In genomic region chr4:22191565-22192301, GRCh38 we compare ENCODE assay signal across 1 cellular context.
TF ChIP-seq lines count a peak whose summit lies in the region.

No MANE protein-coding gene starts in this region.

TF ChIP-seq in WTC11, 78 proteins besides CTCF, POLR2A, EP300 and RAD21:
- TF ChIP-seq ZNF532 (CRISPR knock-in tag; IDR thresholded peaks at IDR 0.05; ENCODE audit: borderline replicate concordance) = no peak
- no peak for TF ChIP-seq GABPB1 (CRISPR knock-in tag; IDR thresholded peaks at IDR 0.05)
- no peak for TF ChIP-seq HMGXB4 (CRISPR knock-in tag; IDR thresholded peaks at IDR 0.05)
- peak; percentile 89 for TF ChIP-seq ZNF423 (CRISPR knock-in tag; IDR thresholded peaks at IDR 0.05)
